14 cellular contexts compared by ENCODE assay signal in genomic region chr6:40074292-40075050, GRCh38.
"Had no signal": no experiment of that assay in that cellular context is flagged by ENCODE, and none has a peak within 500 bp of the region (broad histone marks: within the 10 kb centered on the region; RNA-seq: fewer than 3 reads in every experiment).

No MANE protein-coding gene starts in this region.

- H3K27me3 ChIP-seq: right lobe of liver had no signal

- DNase-seq: activated gamma-delta T cell treated with Interleukin-2 at 50 U/mL for 16 hours; activated T-cell treated with anti-CD3 and anti-CD28 coated beads, Interleukin-2, amount 50 U/mL, for 1 hour; aorta; effector memory CD4-positive, alpha-beta T cell; foreskin fibroblast; hippocampal formation; left ventricle myocardium superior; occipital lobe; right lobe of liver; stimulated activated CD4-positive, alpha-beta T cell treated with anti-CD3 and anti-CD28 coated beads, Interleukin-2, amount 100 ng/mL, for 24 hours; T1000 had no signal

- H3K27ac ChIP-seq: right lobe of liver had no signal

- H3K4me1 ChIP-seq: right lobe of liver had no signal

- H3K4me3 ChIP-seq: right lobe of liver, skin epidermis had no signal

- H3K36me3 ChIP-seq: right lobe of liver had no signal

- H3K9me3 ChIP-seq: right lobe of liver had no signal

- ATAC-seq: left ventricle myocardium superior; right lobe of liver; stimulated activated memory B cell treated with anti-CD40 and anti-IgM and Interleukin-4, amounts not matched to agents 10 μg/mL and 1 μg/mL and 100 μg/mL, for 72 hours; WTC11 had no signal
